1 cellular context compared by ENCODE assay signal in the genomic region with DNA sequence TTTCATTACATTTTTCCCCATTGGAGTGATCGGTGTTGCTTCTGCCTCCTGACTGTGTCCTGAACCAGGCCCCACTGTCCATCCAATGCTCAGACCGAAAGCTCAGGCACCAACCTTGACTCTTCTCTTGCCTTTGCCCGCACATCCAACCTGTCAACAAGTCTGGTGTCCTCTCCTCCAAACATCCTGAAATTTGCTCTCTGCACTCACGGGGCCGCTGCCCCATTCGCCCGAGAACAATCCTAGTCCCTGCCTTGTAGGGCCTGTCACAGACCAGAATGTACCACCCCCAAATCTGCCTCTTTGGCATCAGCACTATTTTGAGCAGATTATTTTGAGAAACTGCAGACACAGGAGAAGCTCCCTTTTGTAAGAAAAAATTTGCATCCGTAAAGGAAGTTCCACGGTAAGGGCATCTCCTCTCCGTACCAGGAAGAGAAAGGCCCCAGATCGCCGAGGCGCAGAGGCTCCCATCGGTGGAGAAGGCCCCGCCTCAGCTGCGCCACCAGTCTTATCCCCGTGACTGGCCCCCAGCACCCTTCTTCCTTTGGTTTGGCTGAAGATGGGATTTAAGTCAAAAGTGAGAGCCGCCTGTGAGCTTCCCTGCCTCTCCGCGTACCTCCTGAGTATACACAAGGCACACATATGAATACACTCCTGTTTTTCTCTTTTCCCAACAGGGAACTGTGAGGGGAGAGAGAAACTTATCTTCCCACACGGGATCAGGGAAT.
A peak's percentile ranks its signal among the peaks of the same experiment; 100 is the strongest.
TF ChIP-seq lines count a peak whose summit lies in the region.

No MANE protein-coding gene starts in this region.

TF ChIP-seq in HepG2, 621 proteins besides CTCF, POLR2A, EP300 and RAD21 (continued from another document and continues in another):
- no peak for TF ChIP-seq CREB1 (IDR thresholded peaks at IDR 0.05)
- TF ChIP-seq CREB1 (CRISPR knock-in tag; IDR thresholded peaks at IDR 0.05) = no peak
- 0 out of 2 replicates have a peak, but pooled peaks have one; percentile 39 for TF ChIP-seq ARNTL (CRISPR knock-in tag; IDR thresholded peaks at IDR 0.05)
- TF ChIP-seq, protein P1, sequence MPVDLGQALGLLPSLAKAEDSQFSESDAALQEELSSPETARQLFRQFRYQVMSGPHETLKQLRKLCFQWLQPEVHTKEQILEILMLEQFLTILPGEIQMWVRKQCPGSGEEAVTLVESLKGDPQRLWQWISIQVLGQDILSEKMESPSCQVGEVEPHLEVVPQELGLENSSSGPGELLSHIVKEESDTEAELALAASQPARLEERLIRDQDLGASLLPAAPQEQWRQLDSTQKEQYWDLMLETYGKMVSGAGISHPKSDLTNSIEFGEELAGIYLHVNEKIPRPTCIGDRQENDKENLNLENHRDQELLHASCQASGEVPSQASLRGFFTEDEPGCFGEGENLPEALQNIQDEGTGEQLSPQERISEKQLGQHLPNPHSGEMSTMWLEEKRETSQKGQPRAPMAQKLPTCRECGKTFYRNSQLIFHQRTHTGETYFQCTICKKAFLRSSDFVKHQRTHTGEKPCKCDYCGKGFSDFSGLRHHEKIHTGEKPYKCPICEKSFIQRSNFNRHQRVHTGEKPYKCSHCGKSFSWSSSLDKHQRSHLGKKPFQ (CRISPR knock-in tag; IDR thresholded peaks at IDR 0.05; ENCODE audit: insufficient replicate concordance) = no peak
- TF ChIP-seq, protein P2, sequence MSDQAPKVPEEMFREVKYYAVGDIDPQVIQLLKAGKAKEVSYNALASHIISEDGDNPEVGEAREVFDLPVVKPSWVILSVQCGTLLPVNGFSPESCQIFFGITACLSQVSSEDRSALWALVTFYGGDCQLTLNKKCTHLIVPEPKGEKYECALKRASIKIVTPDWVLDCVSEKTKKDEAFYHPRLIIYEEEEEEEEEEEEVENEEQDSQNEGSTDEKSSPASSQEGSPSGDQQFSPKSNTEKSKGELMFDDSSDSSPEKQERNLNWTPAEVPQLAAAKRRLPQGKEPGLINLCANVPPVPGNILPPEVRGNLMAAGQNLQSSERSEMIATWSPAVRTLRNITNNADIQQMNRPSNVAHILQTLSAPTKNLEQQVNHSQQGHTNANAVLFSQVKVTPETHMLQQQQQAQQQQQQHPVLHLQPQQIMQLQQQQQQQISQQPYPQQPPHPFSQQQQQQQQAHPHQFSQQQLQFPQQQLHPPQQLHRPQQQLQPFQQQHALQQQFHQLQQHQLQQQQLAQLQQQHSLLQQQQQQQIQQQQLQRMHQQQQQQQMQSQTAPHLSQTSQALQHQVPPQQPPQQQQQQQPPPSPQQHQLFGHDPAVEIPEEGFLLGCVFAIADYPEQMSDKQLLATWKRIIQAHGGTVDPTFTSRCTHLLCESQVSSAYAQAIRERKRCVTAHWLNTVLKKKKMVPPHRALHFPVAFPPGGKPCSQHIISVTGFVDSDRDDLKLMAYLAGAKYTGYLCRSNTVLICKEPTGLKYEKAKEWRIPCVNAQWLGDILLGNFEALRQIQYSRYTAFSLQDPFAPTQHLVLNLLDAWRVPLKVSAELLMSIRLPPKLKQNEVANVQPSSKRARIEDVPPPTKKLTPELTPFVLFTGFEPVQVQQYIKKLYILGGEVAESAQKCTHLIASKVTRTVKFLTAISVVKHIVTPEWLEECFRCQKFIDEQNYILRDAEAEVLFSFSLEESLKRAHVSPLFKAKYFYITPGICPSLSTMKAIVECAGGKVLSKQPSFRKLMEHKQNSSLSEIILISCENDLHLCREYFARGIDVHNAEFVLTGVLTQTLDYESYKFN (CRISPR knock-in tag; conservative IDR thresholded peaks at IDR 0.05) = peak; percentile 62
- TF ChIP-seq CHD4 (IDR thresholded peaks at IDR 0.05; ENCODE audit: borderline replicate concordance, low read length) = no peak
- TF ChIP-seq FOXJ3 (CRISPR knock-in tag; IDR thresholded peaks at IDR 0.05; ENCODE audit: borderline replicate concordance) = peak; percentile 20; the same call in 1 of the 2 replicates
- TF ChIP-seq, protein P3, sequence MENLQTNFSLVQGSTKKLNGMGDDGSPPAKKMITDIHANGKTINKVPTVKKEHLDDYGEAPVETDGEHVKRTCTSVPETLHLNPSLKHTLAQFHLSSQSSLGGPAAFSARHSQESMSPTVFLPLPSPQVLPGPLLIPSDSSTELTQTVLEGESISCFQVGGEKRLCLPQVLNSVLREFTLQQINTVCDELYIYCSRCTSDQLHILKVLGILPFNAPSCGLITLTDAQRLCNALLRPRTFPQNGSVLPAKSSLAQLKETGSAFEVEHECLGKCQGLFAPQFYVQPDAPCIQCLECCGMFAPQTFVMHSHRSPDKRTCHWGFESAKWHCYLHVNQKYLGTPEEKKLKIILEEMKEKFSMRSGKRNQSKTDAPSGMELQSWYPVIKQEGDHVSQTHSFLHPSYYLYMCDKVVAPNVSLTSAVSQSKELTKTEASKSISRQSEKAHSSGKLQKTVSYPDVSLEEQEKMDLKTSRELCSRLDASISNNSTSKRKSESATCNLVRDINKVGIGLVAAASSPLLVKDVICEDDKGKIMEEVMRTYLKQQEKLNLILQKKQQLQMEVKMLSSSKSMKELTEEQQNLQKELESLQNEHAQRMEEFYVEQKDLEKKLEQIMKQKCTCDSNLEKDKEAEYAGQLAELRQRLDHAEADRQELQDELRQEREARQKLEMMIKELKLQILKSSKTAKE (CRISPR knock-in tag; IDR thresholded peaks at IDR 0.05; ENCODE audit: borderline replicate concordance) = peak; percentile 73
- peak; percentile 79 for TF ChIP-seq HNF4A (CRISPR knock-in tag; IDR thresholded peaks at IDR 0.05)
- TF ChIP-seq, protein P4, sequence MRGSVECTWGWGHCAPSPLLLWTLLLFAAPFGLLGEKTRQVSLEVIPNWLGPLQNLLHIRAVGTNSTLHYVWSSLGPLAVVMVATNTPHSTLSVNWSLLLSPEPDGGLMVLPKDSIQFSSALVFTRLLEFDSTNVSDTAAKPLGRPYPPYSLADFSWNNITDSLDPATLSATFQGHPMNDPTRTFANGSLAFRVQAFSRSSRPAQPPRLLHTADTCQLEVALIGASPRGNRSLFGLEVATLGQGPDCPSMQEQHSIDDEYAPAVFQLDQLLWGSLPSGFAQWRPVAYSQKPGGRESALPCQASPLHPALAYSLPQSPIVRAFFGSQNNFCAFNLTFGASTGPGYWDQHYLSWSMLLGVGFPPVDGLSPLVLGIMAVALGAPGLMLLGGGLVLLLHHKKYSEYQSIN (CRISPR knock-in tag; IDR thresholded peaks at IDR 0.05; ENCODE audit: borderline replicate concordance) = no peak
- 0 out of 2 replicates have a peak, but pooled peaks have one; percentile 26 for TF ChIP-seq PHF21A (CRISPR knock-in tag; IDR thresholded peaks at IDR 0.05)
- no peak for TF ChIP-seq KLF16 (CRISPR knock-in tag; IDR thresholded peaks at IDR 0.05)
- peak; percentile 40; the same call in 1 of the 2 replicates for TF ChIP-seq FOXA3 (CRISPR knock-in tag; IDR thresholded peaks at IDR 0.05)
- TF ChIP-seq RARA (CRISPR knock-in tag; IDR thresholded peaks at IDR 0.05) = peak; percentile 88
- TF ChIP-seq, protein P5, sequence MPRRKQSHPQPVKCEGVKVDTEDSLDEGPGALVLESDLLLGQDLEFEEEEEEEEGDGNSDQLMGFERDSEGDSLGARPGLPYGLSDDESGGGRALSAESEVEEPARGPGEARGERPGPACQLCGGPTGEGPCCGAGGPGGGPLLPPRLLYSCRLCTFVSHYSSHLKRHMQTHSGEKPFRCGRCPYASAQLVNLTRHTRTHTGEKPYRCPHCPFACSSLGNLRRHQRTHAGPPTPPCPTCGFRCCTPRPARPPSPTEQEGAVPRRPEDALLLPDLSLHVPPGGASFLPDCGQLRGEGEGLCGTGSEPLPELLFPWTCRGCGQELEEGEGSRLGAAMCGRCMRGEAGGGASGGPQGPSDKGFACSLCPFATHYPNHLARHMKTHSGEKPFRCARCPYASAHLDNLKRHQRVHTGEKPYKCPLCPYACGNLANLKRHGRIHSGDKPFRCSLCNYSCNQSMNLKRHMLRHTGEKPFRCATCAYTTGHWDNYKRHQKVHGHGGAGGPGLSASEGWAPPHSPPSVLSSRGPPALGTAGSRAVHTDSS (CRISPR knock-in tag; conservative IDR thresholded peaks at IDR 0.05) = no peak
- no peak for TF ChIP-seq HNRNPK (IDR thresholded peaks at IDR 0.05; ENCODE audit: low read depth, low read length, poor library complexity, severe bottlenecking)
- TF ChIP-seq FOXO1 (CRISPR knock-in tag; IDR thresholded peaks at IDR 0.05) = peak; percentile 81; the same call in 1 of the 2 replicates
- no peak for TF ChIP-seq FOXA1 (IDR thresholded peaks at IDR 0.05)
- peak; percentile 60 for TF ChIP-seq FOXA1 (CRISPR knock-in tag; IDR thresholded peaks at IDR 0.05)
- TF ChIP-seq, protein P6, sequence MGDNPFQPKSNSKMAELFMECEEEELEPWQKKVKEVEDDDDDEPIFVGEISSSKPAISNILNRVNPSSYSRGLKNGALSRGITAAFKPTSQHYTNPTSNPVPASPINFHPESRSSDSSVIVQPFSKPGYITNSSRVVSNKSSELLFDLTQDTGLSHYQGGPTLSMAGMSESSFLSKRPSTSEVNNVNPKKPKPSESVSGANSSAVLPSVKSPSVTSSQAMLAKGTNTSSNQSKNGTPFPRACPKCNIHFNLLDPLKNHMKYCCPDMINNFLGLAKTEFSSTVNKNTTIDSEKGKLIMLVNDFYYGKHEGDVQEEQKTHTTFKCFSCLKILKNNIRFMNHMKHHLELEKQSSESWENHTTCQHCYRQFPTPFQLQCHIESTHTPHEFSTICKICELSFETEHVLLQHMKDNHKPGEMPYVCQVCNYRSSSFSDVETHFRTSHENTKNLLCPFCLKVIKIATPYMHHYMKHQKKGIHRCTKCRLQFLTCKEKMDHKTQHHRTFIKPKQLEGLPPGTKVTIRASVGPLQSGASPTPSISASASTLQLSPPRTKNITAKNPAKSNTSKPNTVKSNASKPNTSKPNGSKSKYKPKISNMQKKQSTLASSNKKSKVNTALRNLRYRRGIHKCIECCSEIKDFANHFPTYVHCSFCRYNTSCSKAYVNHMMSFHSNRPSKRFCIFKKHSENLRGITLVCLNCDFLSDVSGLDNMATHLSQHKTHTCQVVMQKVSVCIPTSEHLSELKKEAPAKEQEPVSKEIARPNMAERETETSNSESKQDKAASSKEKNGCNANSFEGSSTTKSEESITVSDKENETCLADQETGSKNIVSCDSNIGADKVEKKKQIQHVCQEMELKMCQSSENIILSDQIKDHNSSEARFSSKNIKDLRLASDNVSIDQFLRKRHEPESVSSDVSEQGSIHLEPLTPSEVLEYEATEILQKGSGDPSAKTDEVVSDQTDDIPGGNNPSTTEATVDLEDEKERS (CRISPR knock-in tag; IDR thresholded peaks at IDR 0.05) = no peak
- 0 out of 2 replicates have a peak, but pooled peaks have one; percentile 27 for TF ChIP-seq PITX1 (CRISPR knock-in tag; IDR thresholded peaks at IDR 0.05)
- TF ChIP-seq, protein P7, sequence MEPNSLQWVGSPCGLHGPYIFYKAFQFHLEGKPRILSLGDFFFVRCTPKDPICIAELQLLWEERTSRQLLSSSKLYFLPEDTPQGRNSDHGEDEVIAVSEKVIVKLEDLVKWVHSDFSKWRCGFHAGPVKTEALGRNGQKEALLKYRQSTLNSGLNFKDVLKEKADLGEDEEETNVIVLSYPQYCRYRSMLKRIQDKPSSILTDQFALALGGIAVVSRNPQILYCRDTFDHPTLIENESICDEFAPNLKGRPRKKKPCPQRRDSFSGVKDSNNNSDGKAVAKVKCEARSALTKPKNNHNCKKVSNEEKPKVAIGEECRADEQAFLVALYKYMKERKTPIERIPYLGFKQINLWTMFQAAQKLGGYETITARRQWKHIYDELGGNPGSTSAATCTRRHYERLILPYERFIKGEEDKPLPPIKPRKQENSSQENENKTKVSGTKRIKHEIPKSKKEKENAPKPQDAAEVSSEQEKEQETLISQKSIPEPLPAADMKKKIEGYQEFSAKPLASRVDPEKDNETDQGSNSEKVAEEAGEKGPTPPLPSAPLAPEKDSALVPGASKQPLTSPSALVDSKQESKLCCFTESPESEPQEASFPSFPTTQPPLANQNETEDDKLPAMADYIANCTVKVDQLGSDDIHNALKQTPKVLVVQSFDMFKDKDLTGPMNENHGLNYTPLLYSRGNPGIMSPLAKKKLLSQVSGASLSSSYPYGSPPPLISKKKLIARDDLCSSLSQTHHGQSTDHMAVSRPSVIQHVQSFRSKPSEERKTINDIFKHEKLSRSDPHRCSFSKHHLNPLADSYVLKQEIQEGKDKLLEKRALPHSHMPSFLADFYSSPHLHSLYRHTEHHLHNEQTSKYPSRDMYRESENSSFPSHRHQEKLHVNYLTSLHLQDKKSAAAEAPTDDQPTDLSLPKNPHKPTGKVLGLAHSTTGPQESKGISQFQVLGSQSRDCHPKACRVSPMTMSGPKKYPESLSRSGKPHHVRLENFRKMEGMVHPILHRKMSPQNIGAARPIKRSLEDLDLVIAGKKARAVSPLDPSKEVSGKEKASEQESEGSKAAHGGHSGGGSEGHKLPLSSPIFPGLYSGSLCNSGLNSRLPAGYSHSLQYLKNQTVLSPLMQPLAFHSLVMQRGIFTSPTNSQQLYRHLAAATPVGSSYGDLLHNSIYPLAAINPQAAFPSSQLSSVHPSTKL (CRISPR knock-in tag; IDR thresholded peaks at IDR 0.05) = peak; percentile 28; the same call in 1 of the 2 replicates
- TF ChIP-seq, protein P8, sequence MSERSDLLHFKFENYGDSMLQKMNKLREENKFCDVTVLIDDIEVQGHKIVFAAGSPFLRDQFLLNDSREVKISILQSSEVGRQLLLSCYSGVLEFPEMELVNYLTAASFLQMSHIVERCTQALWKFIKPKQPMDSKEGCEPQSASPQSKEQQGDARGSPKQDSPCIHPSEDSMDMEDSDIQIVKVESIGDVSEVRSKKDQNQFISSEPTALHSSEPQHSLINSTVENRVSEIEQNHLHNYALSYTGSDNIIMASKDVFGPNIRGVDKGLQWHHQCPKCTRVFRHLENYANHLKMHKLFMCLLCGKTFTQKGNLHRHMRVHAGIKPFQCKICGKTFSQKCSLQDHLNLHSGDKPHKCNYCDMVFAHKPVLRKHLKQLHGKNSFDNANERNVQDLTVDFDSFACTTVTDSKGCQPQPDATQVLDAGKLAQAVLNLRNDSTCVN (CRISPR knock-in tag; IDR thresholded peaks at IDR 0.05; ENCODE audit: borderline replicate concordance) = no peak
- TF ChIP-seq ZFP90 (CRISPR knock-in tag; IDR thresholded peaks at IDR 0.05; ENCODE audit: borderline replicate concordance) = 0 out of 2 replicates have a peak, but pooled peaks have one; percentile 38
- peak; percentile 57; the same call in 1 of the 2 replicates for TF ChIP-seq ZMYM3 (CRISPR knock-in tag; IDR thresholded peaks at IDR 0.05)
- no peak for TF ChIP-seq ZNF883 (CRISPR knock-in tag; IDR thresholded peaks at IDR 0.05; ENCODE audit: not compliant biosample characterization)
- no peak for TF ChIP-seq ZNF552 (CRISPR knock-in tag; IDR thresholded peaks at IDR 0.05; ENCODE audit: borderline replicate concordance)
- no peak for TF ChIP-seq NR2F6 (IDR thresholded peaks at IDR 0.05)
- peak; percentile 53; the same call in 1 of the 2 replicates for TF ChIP-seq NR2F6 (CRISPR knock-in tag; IDR thresholded peaks at IDR 0.05)
- no peak for TF ChIP-seq MTF1 (CRISPR knock-in tag; IDR thresholded peaks at IDR 0.05)
- TF ChIP-seq PCBP2 (optimal IDR thresholded peaks at IDR 0.05; ENCODE audit: low read depth, low read length, poor library complexity, severe bottlenecking) = no peak
- 0 out of 2 replicates have a peak, but pooled peaks have one; percentile 14 for TF ChIP-seq ZNF629 (CRISPR knock-in tag; conservative IDR thresholded peaks at IDR 0.05)
- TF ChIP-seq GLI4 (CRISPR knock-in tag; IDR thresholded peaks at IDR 0.05; ENCODE audit: borderline replicate concordance) = no peak
- no peak for TF ChIP-seq SUZ12 (IDR thresholded peaks at IDR 0.05; ENCODE audit: low read depth, low read length)
